ENCODE assay signal across 19 cellular contexts in genomic region chr16:28513484-28514181, GRCh38. TPM values are rescaled to one million over a fixed set of nuclear protein-coding genes. Genes with fewer than 3 reads are reported as not detected.
"Had no signal": no experiment of that assay in that cellular context is flagged by ENCODE, and none has a peak within 500 bp of the region (broad histone marks: within the 10 kb centered on the region; RNA-seq: fewer than 3 reads in every experiment).

No MANE protein-coding gene starts in this region.

- H3K4me1 ChIP-seq: colonic mucosa, foreskin keratinocyte, heart left ventricle, psoas muscle, upper lobe of right lung had no signal

- H3K9me3 ChIP-seq: colonic mucosa, heart left ventricle, psoas muscle, upper lobe of right lung had no signal

- H3K4me3 Mint-ChIP-seq: activated naive CD8-positive, alpha-beta T cell treated with anti-CD3 and anti-CD28 coated beads, Interleukin-2, amount 10 ng/mL, durations not matched to agents 7 days and 5 days; activated T-cell treated with anti-CD3 and anti-CD28 coated beads, Interleukin-2, amount 50 U/mL, for 72 hours; stimulated activated naive CD8-positive, alpha-beta T cell treated with anti-CD3 and anti-CD28 coated beads, Interleukin-15, Interleukin-2, amounts not matched to agents 100 ng/mL and 50 ng/mL, for 24 hours had no signal

- H3K27me3 Mint-ChIP-seq: activated naive CD8-positive, alpha-beta T cell treated with anti-CD3 and anti-CD28 coated beads, Interleukin-2, amount 10 ng/mL, durations not matched to agents 7 days and 5 days; stimulated activated naive CD8-positive, alpha-beta T cell treated with anti-CD3 and anti-CD28 coated beads, Interleukin-15, Interleukin-2, amounts not matched to agents 100 ng/mL and 50 ng/mL, for 24 hours had no signal

- H3K36me3 Mint-ChIP-seq: activated naive CD8-positive, alpha-beta T cell treated with anti-CD3 and anti-CD28 coated beads, Interleukin-2, amount 10 ng/mL, durations not matched to agents 7 days and 5 days had no signal

- H3K4me3 ChIP-seq: cardiac muscle cell, colonic mucosa, heart left ventricle, psoas muscle, upper lobe of right lung had no signal

- DNase-seq: activated CD4-positive, alpha-beta T cell treated with anti-CD3 and anti-CD28 coated beads, Interleukin-2, amount 50 U/mL, for 4 hours; activated CD4-positive, CD25-positive, alpha-beta regulatory T cell treated with anti-CD3 and anti-CD28 coated beads, Interleukin-2, amount 50 U/mL, for 72 hours; activated naive CD8-positive, alpha-beta T cell treated with anti-CD3 and anti-CD28 coated beads, Interleukin-2, amount 10 ng/mL, durations not matched to agents 7 days and 5 days; activated T-cell treated with anti-CD3 and anti-CD28 coated beads, Interleukin-2, amount 50 U/mL, for 72 hours; anterior cingulate cortex; colonic mucosa; heart left ventricle; kidney; psoas muscle; stimulated activated CD4-positive, alpha-beta T cell treated with anti-CD3 and anti-CD28 coated beads, Interleukin-4, amount 100 ng/mL, for 24 hours; SW 1271; upper lobe of right lung had no signal

- H3K36me3 ChIP-seq: cardiac muscle cell, colonic mucosa, heart left ventricle, upper lobe of right lung had no signal

- FAIRE-seq: endothelial cell of umbilical vein, kidney had no signal

- H3K27me3 ChIP-seq: cardiac muscle cell, colonic mucosa, foreskin keratinocyte, heart left ventricle, upper lobe of right lung had no signal

- ATAC-seq: activated T-cell treated with anti-CD3 and anti-CD28 coated beads, Interleukin-2, amount 50 U/mL, for 72 hours; foreskin keratinocyte; heart left ventricle; psoas muscle had no signal

- H3K27ac Mint-ChIP-seq: activated T-cell treated with anti-CD3 and anti-CD28 coated beads, Interleukin-2, amount 50 U/mL, for 72 hours; stimulated activated naive CD8-positive, alpha-beta T cell treated with anti-CD3 and anti-CD28 coated beads, Interleukin-15, Interleukin-2, amounts not matched to agents 100 ng/mL and 50 ng/mL, for 24 hours had no signal

- H3K27ac ChIP-seq: cardiac muscle cell, colonic mucosa, foreskin keratinocyte, heart left ventricle, psoas muscle, upper lobe of right lung had no signal

- H3K9me3 Mint-ChIP-seq: activated naive CD8-positive, alpha-beta T cell treated with anti-CD3 and anti-CD28 coated beads, Interleukin-2, amount 10 ng/mL, durations not matched to agents 7 days and 5 days; activated T-cell treated with anti-CD3 and anti-CD28 coated beads, Interleukin-2, amount 50 U/mL, for 72 hours; stimulated activated naive CD8-positive, alpha-beta T cell treated with anti-CD3 and anti-CD28 coated beads, Interleukin-15, Interleukin-2, amounts not matched to agents 100 ng/mL and 50 ng/mL, for 24 hours had no signal

RNA-seq across cellular contexts. Expression of gene IL27, which starts 7.0 kb away (rescaled TPM):
- total RNA-seq: activated naive CD8-positive, alpha-beta T cell treated with anti-CD3 and anti-CD28 coated beads, Interleukin-2, amount 10 ng/mL, durations not matched to agents 7 days and 5 days; activated T-cell treated with anti-CD3 and anti-CD28 coated beads, Interleukin-2, amount 50 U/mL, for 72 hours; cardiac muscle cell; colonic mucosa; endothelial cell of umbilical vein; foreskin keratinocyte; myocyte; osteoblast; psoas muscle; temporal lobe; upper lobe of right lung had no signal
- polyA plus RNA-seq: cardiac muscle cell, endothelial cell of umbilical vein, foreskin keratinocyte had no signal

RNA-seq across cellular contexts. Expression of gene APOBR, which starts 19.2 kb away (rescaled TPM):
- total RNA-seq: endothelial cell of umbilical vein, foreskin keratinocyte, myocyte, osteoblast had no signal
- polyA plus RNA-seq: cardiac muscle cell, endothelial cell of umbilical vein, foreskin keratinocyte had no signal

RNA-seq across cellular contexts. Expression of gene NUPR1, which starts 25.1 kb away (rescaled TPM):
- total RNA-seq: activated T-cell treated with anti-CD3 and anti-CD28 coated beads, Interleukin-2, amount 50 U/mL, for 72 hours; cardiac muscle cell had no signal
- polyA plus RNA-seq: cardiac muscle cell had no signal
